15 cellular contexts compared by ENCODE assay signal in genomic region chr1:224632921-224633321, GRCh38. TPM values are rescaled to one million over a fixed set of nuclear protein-coding genes. Genes with fewer than 3 reads are reported as not detected.
DNase-seq lines count a peak whose midpoint lies in the region; ATAC-seq and TF ChIP-seq lines count a peak whose summit lies in the region.
"Had no signal": no experiment of that assay in that cellular context is flagged by ENCODE, and none has a peak within 500 bp of the region (broad histone marks: within the 10 kb centered on the region; RNA-seq: fewer than 3 reads in every experiment).

No MANE protein-coding gene starts in this region.

- H3K36me3 ChIP-seq in vagina = no peaks in the 10 kb centered on the region
- H3K36me3 ChIP-seq: esophagus squamous epithelium had no signal

- no peak for DNase-seq in Right ventricle myocardium inferior (ENCODE audit: missing footprints)
- DNase-seq in Right ventricle myocardium superior = no peak
- DNase-seq in foreskin keratinocyte = no peak
- no peak for DNase-seq in vagina (ENCODE audit: extremely low spot score in 2 of 2)
- no peak for DNase-seq in activated T-cell treated with anti-CD3 and anti-CD28 coated beads, Interleukin-2, amount 50 U/mL, for 1 hour
- no peak for DNase-seq in NCI-H526 treated with DMSO at 0.1 percent for 48 hours (lab: John Stamatoyannopoulos, UW)
- no peak for DNase-seq in iPS-NIHi11 (ENCODE audit: low spot score)
- DNase-seq: activated CD8-positive, alpha-beta memory T cell treated with anti-CD3 and anti-CD28 coated beads, Interleukin-2, amount 50 U/mL, for 4 hours; activated naive CD4-positive, alpha-beta T cell treated with anti-CD3 and anti-CD28 coated beads, Interleukin-2, amount 50 U/mL, for 16 hours; esophagus squamous epithelium; midbrain; NCI-H187; NK-92 treated with Interleukin-12 subunit alpha and Interleukin-12 subunit beta, amount 100 ng/mL, for 24 hours had no signal

- no peak overlapping the region for H3K4me3 ChIP-seq in vagina
- H3K4me3 ChIP-seq: A549, esophagus squamous epithelium had no signal

- no peak for TF ChIP-seq CTCF in foreskin keratinocyte (conservative IDR thresholded peaks at IDR 0.05)
- TF ChIP-seq CTCF in vagina (IDR thresholded peaks at IDR 0.05) = no peak

- peak; percentile 23 for ATAC-seq in Right ventricle myocardium inferior
- ATAC-seq in Right ventricle myocardium superior (ENCODE audit: poor library complexity) = no peak
- ATAC-seq in SK-N-SH treated with all-trans-retinoic acid at 6 μM for 48 hours = peak; percentile 77
- ATAC-seq in foreskin keratinocyte = peak; percentile 26
- ATAC-seq: A549 had no signal

- no peaks in the 10 kb centered on the region for H3K9me3 ChIP-seq in vagina
- H3K9me3 ChIP-seq: A549, esophagus squamous epithelium had no signal

- intact Hi-C loops in Right ventricle myocardium inferior (cut with DNase I) = no loop called here
- intact Hi-C loops in Right ventricle myocardium superior (cut with DNase I) = no loop called here
- intact Hi-C loops in vagina (cut with DNase I) = no loop called here

- no peak overlapping the region for H3K27ac ChIP-seq in foreskin keratinocyte
- H3K27ac ChIP-seq in vagina = peak overlapping the region; percentile 57
- H3K27ac ChIP-seq: A549, esophagus squamous epithelium had no signal

- no peak for TF ChIP-seq POLR2A in vagina (IDR thresholded peaks at IDR 0.05)

- H3K4me1 ChIP-seq in foreskin keratinocyte = no peaks in the 10 kb centered on the region
- no peaks in the 10 kb centered on the region for H3K4me1 ChIP-seq in vagina
- H3K4me1 ChIP-seq: A549, esophagus squamous epithelium had no signal

- H3K27me3 ChIP-seq in foreskin keratinocyte = peaks cover 2% of the 10 kb centered on the region
- H3K27me3 ChIP-seq in vagina = no peaks in the 10 kb centered on the region
- H3K27me3 ChIP-seq: esophagus squamous epithelium had no signal

TF ChIP-seq in SK-N-SH treated with all-trans-retinoic acid at 6 μM for 48 hours, 23 proteins besides CTCF, POLR2A, EP300 and RAD21:
- TF ChIP-seq ESRRG (CRISPR knock-in tag; IDR thresholded peaks at IDR 0.05) (no peak), ZNF8 (CRISPR knock-in tag; IDR thresholded peaks at IDR 0.05) (no peak), ZFP3 (CRISPR knock-in tag; IDR thresholded peaks at IDR 0.05) (no peak), TCF4 (CRISPR knock-in tag; IDR thresholded peaks at IDR 0.05; ENCODE audit: borderline replicate concordance) (no peak), TOX (CRISPR knock-in tag; IDR thresholded peaks at IDR 0.05; ENCODE audit: borderline replicate concordance) (no peak), ZNF565 (CRISPR knock-in tag; conservative IDR thresholded peaks at IDR 0.05; ENCODE audit: low read depth) (no peak), GLIS3 (CRISPR knock-in tag; IDR thresholded peaks at IDR 0.05) (no peak), RARB (CRISPR knock-in tag; IDR thresholded peaks at IDR 0.05) (no peak)
- TF ChIP-seq, protein P1, sequence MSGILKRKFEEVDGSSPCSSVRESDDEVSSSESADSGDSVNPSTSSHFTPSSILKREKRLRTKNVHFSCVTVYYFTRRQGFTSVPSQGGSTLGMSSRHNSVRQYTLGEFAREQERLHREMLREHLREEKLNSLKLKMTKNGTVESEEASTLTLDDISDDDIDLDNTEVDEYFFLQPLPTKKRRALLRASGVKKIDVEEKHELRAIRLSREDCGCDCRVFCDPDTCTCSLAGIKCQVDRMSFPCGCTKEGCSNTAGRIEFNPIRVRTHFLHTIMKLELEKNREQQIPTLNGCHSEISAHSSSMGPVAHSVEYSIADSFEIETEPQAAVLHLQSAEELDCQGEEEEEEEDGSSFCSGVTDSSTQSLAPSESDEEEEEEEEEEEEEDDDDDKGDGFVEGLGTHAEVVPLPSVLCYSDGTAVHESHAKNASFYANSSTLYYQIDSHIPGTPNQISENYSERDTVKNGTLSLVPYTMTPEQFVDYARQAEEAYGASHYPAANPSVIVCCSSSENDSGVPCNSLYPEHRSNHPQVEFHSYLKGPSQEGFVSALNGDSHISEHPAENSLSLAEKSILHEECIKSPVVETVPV (CRISPR knock-in tag; IDR thresholded peaks at IDR 0.05) = no peak
- TF ChIP-seq, protein P2, sequence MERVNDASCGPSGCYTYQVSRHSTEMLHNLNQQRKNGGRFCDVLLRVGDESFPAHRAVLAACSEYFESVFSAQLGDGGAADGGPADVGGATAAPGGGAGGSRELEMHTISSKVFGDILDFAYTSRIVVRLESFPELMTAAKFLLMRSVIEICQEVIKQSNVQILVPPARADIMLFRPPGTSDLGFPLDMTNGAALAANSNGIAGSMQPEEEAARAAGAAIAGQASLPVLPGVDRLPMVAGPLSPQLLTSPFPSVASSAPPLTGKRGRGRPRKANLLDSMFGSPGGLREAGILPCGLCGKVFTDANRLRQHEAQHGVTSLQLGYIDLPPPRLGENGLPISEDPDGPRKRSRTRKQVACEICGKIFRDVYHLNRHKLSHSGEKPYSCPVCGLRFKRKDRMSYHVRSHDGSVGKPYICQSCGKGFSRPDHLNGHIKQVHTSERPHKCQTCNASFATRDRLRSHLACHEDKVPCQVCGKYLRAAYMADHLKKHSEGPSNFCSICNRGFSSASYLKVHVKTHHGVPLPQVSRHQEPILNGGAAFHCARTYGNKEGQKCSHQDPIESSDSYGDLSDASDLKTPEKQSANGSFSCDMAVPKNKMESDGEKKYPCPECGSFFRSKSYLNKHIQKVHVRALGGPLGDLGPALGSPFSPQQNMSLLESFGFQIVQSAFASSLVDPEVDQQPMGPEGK (CRISPR knock-in tag; IDR thresholded peaks at IDR 0.05; ENCODE audit: borderline replicate concordance) = no peak

RNA-seq across cellular contexts. Expression of gene CNIH3, which starts 16.8 kb away (rescaled TPM):
- 1.2 TPM for total RNA-seq in Right ventricle myocardium inferior
- 1.2 TPM for total RNA-seq in Right ventricle myocardium superior
- total RNA-seq in foreskin keratinocyte = 0.65 and 0.78 TPM in 2 replicates
- 0.49 and 1.2 TPM in 2 replicates for polyA plus RNA-seq in foreskin keratinocyte
- not detected for total RNA-seq in vagina
